ENCODE assay signal across 8 cellular contexts in the genomic region with DNA sequence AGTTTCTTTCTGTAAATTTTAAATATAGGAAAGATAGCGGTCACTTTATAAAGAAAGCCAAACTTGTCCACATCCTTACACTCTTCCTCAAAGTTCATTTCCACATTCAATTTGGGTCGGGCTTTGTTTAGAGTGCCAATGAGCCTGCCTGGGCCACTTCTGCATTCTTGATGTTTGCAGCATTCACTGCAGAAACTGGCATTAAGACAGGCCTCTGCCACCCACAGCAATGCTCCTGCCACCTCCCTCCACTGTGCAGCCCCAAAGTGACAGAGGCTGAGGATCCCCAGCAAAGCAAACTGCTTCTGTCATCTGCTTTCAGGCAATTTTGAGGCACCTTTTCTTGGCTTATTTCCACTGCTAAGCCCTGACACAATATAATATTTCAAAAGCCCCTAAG.
DNase-seq lines count a peak whose midpoint lies in the region; ATAC-seq lines count a peak whose summit lies in the region.

No MANE protein-coding gene starts in this region.

- no peaks in the 10 kb centered on the region for H3K36me3 Mint-ChIP-seq in dendritic cell treated with granulocyte-macrophage colony-stimulating factor and Interleukin-4, amounts not matched to agents 40 ng/mL and 50 ng/mL, for 4 days (ENCODE audit: low read depth)

- ATAC-seq in GM19395 (IDR thresholded peaks at IDR 0.05; ENCODE audit: unreplicated experiment) (peak; percentile 33), HG02623 (IDR thresholded peaks at IDR 0.05; ENCODE audit: unreplicated experiment) (no peak)

- peak; percentile 71 for DNase-seq in Ammon's horn (ENCODE audit: low spot score)
- peak; percentile 58 for DNase-seq in NAMALWA (ENCODE audit: low spot score)
- no peak for DNase-seq in HT-29 (ENCODE audit: low spot score)
- no peak for DNase-seq in NCI-H1105 treated with DMSO at 0.1 percent for 48 hours (lab: John Stamatoyannopoulos, UW)
- DNase-seq in NCI-H1092 (lab: John Stamatoyannopoulos, UW) = no peak

- H3K4me3 Mint-ChIP-seq in dendritic cell treated with granulocyte-macrophage colony-stimulating factor and Interleukin-4, amounts not matched to agents 40 ng/mL and 50 ng/mL, for 4 days = peak overlapping the region; percentile 64

- peaks cover 63% of the 10 kb centered on the region for H3K4me1 Mint-ChIP-seq in dendritic cell treated with granulocyte-macrophage colony-stimulating factor and Interleukin-4, amounts not matched to agents 40 ng/mL and 50 ng/mL, for 4 days (ENCODE audit: low read depth)

- peak overlapping the region; percentile 89 for H3K27ac Mint-ChIP-seq in dendritic cell treated with granulocyte-macrophage colony-stimulating factor and Interleukin-4, amounts not matched to agents 40 ng/mL and 50 ng/mL, for 4 days

- no peaks in the 10 kb centered on the region for H3K27me3 Mint-ChIP-seq in dendritic cell treated with granulocyte-macrophage colony-stimulating factor and Interleukin-4, amounts not matched to agents 40 ng/mL and 50 ng/mL, for 4 days

- intact Hi-C loops in dendritic cell treated with granulocyte-macrophage colony-stimulating factor and Interleukin-4, amounts not matched to agents 40 ng/mL and 50 ng/mL, for 4 days (cut with micrococcal nuclease) = loop anchor here (5.0 kb wide), 1 partner anchor 56 kb away; no protein-coding TSS in a partner anchor

- H3K9me3 Mint-ChIP-seq in dendritic cell treated with granulocyte-macrophage colony-stimulating factor and Interleukin-4, amounts not matched to agents 40 ng/mL and 50 ng/mL, for 4 days = no peaks in the 10 kb centered on the region

Comparison
In these comparisons a context has a peak if more than half of its experiments do, and no peak if none do; other contexts are left out.
1. DNase-seq: peak in Ammon's horn (single experiment) and NAMALWA (single experiment); none in HT-29 (single experiment), NCI-H1105 treated with DMSO at 0.1 percent for 48 hours (single experiment) and NCI-H1092 (single experiment).